In genomic region chr1:37708471-37708870, GRCh38 we compare ENCODE assay signal across 24 cellular contexts. TPM values are rescaled to one million over a fixed set of nuclear protein-coding genes. Genes with fewer than 3 reads are reported as not detected.
"Had no signal": no experiment of that assay in that cellular context is flagged by ENCODE, and none has a peak within 500 bp of the region (broad histone marks: within the 10 kb centered on the region; RNA-seq: fewer than 3 reads in every experiment).

No MANE protein-coding gene starts in this region.

- ATAC-seq: Panc1, PC-3 had no signal

- DNase-seq: KBM-7, MV-4-11, NCI-H1048, NCI-H1105, NCI-H1417 treated with DMSO at 0.1 percent for 48 hours, NCI-H146, NCI-H1694 treated with DMSO at 0.1 percent for 48 hours, NCI-H1930, NCI-H2081, NCI-H2107, NCI-H2171, NCI-H226, NCI-H446, NCI-H510A, NCI-H524 treated with DMSO at 0.1 percent for 48 hours, NCI-H69, NCI-H774, PC-3, SHP77, SK-N-SH had no signal

- H3K4me2 ChIP-seq: SK-N-SH had no signal

- H3K27ac ChIP-seq: RWPE1 had no signal

- H3K9me3 ChIP-seq: SK-N-SH had no signal

- H3K9ac ChIP-seq: SK-N-SH had no signal

RNA-seq across cellular contexts. Expression of gene EPHA10, which starts 56.4 kb away (rescaled TPM):
- total RNA-seq: LHCN-M2, OCI-LY7 had no signal
